Comparison of ENCODE assay signal across 10 cellular contexts in genomic region chr3:178967184-178967532, GRCh38.
A peak's percentile ranks its signal among the peaks of the same experiment; 100 is the strongest.
DNase-seq lines count a peak whose midpoint lies in the region; ATAC-seq and TF ChIP-seq lines count a peak whose summit lies in the region.
"Had no signal": no experiment of that assay in that cellular context is flagged by ENCODE, and none has a peak within 500 bp of the region (broad histone marks: within the 10 kb centered on the region; RNA-seq: fewer than 3 reads in every experiment).

No MANE protein-coding gene starts in this region.

- no TSS peak for BruUV-seq in OCI-LY7 (replicated peaks; lab: Mats Ljungman, UMichigan)

- no peak overlapping the region for H3K23ac ChIP-seq in mesenchymal stem cell (ENCODE audit: low read length in 2 of 2)

- H2AK5ac ChIP-seq in mesenchymal stem cell (ENCODE audit: low read length, severe bottlenecking): no peak overlapping the region

- POLR2A ChIA-PET in OCI-LY7 (lab: Charles Lee): interaction anchor here (0.7 to 1.9 kb wide), 9 partner anchors 10 to 426 kb away, joined by 3 to 5 read pairs (median 4); no protein-coding TSS in a partner anchor

- H4K91ac ChIP-seq in mesenchymal stem cell (ENCODE audit: low read length): no peak overlapping the region

- H3K18ac ChIP-seq in mesenchymal stem cell (ENCODE audit: low read depth in 1 of 2, low read length in 2 of 2): no peak overlapping the region

- H3K4ac ChIP-seq in mesenchymal stem cell (ENCODE audit: low read depth in 1 of 2, low read length in 2 of 2): no peak overlapping the region

- H3K9me2 ChIP-seq in OCI-LY7 (ENCODE audit: insufficient read depth, low read length): no peaks in the 10 kb centered on the region

- no peaks in the 10 kb centered on the region for H3K79me2 ChIP-seq in OCI-LY7 (ENCODE audit: insufficient read depth, low read depth, low read length)

- no peak overlapping the region for H2BK12ac ChIP-seq in mesenchymal stem cell (ENCODE audit: low read length in 2 of 2)

- H3K79me1 ChIP-seq in mesenchymal stem cell (replicated peaks; ENCODE audit: low read length, poor library complexity, severe bottlenecking): no peaks in the 10 kb centered on the region

- H3K4me2 ChIP-seq in OCI-LY7 (ENCODE audit: low read length) (peak overlapping the region; percentile 89), mesenchymal stem cell (ENCODE audit: low read length, poor library complexity, severe bottlenecking) (peak overlapping the region; percentile 37)

- H4K8ac ChIP-seq in mesenchymal stem cell (ENCODE audit: low read length): no peak overlapping the region

- H2BK120ac ChIP-seq in mesenchymal stem cell (ENCODE audit: low read depth, low read length): no peak overlapping the region

- CTCF ChIA-PET in OCI-LY7 (lab: Charles Lee; ENCODE audit: unreplicated experiment): interaction anchor here (0.6 kb wide), 1 partner anchor 572 kb away, joined by 3 read pairs; no protein-coding TSS in a partner anchor

- peak overlapping the region; percentile 63 for H3K9ac ChIP-seq in mesenchymal stem cell (ENCODE audit: low read length)

- WGBS in mesenchymal stem cell: 41% methylated on average over 1 of the region's 1 CpG

- intact Hi-C loops in OCI-LY7 (cut with micrococcal nuclease; ENCODE audit: unreplicated experiment): loop anchor here (5.0 kb wide), 2 partner anchors 105 to 450 kb away; partner anchors contain the start of gene ZMAT3

- H3K36me3 ChIP-seq in OCI-LY7 (ENCODE audit: insufficient read depth, low read length) (no peaks in the 10 kb centered on the region), mesenchymal stem cell (ENCODE audit: control insufficient read depth in 1 of 2, insufficient read depth in 2 of 2, low read depth in 1 of 2, low read length in 2 of 2) (no peaks in the 10 kb centered on the region)
- H3K36me3 ChIP-seq: SJSA1 had no signal

- H3K14ac ChIP-seq in mesenchymal stem cell (ENCODE audit: low read length in 2 of 2): no peak overlapping the region

- TF ChIP-seq CTCF in GM12865 (IDR thresholded peaks at IDR 0.05; ENCODE audit: insufficient read depth, low read depth, low read length, missing control alignments) (no peak), OCI-LY7 (conservative IDR thresholded peaks at IDR 0.05; ENCODE audit: low read length) (no peak)

- no peak overlapping the region for H2BK15ac ChIP-seq in mesenchymal stem cell (ENCODE audit: low read depth, poor library complexity, severe bottlenecking)

- H3K27me3 ChIP-seq in mesenchymal stem cell (ENCODE audit: control insufficient read depth in 1 of 2, insufficient read depth in 1 of 2, low read length in 2 of 2): no peaks in the 10 kb centered on the region
- H3K27me3 ChIP-seq: SJSA1 had no signal

- H3K4me3 ChIP-seq in GM12865 (ENCODE audit: low read depth, low read length): no peak overlapping the region
- H3K4me3 ChIP-seq in OCI-LY7 (ENCODE audit: low read depth, low read length, poor library complexity, severe bottlenecking): peak overlapping the region; percentile 62
- H3K4me3 ChIP-seq in mesenchymal stem cell (ENCODE audit: insufficient read depth in 1 of 2, low read depth in 1 of 2, low read length in 2 of 2): peak overlapping the region in 1 of 2 experiments; percentile 30
- H3K4me3 ChIP-seq: SJSA1 had no signal

- H3K9me3 ChIP-seq in OCI-LY7 (ENCODE audit: low read length): no peaks in the 10 kb centered on the region
- H3K9me3 ChIP-seq in mesenchymal stem cell (ENCODE audit: control insufficient read depth, low read length): no peaks in the 10 kb centered on the region
- H3K9me3 ChIP-seq: Caco-2, SJSA1 had no signal

- no peaks in the 10 kb centered on the region for H4K20me1 ChIP-seq in OCI-LY7 (ENCODE audit: insufficient read depth, low read length)

- H2BK5ac ChIP-seq in mesenchymal stem cell (ENCODE audit: low read depth, low read length, poor library complexity, severe bottlenecking): no peak overlapping the region

- DNase-seq in GM12865 (ENCODE audit: low read depth) (peak; percentile 42), OCI-LY7 (ENCODE audit: low spot score) (peak; percentile 75), mesenchymal stem cell (no peak), islet precursor cell (no peak), COLO829 (ENCODE audit: low spot score) (no peak), KG1 (lab: John Stamatoyannopoulos, UW) (no peak), AML-193 (lab: John Stamatoyannopoulos, UW) (no peak)
- DNase-seq: Caco-2 had no signal

- H3K4me1 ChIP-seq in OCI-LY7 (ENCODE audit: insufficient read depth, low read length, poor library complexity, severe bottlenecking): peaks cover 44% of the 10 kb centered on the region
- H3K4me1 ChIP-seq in mesenchymal stem cell (ENCODE audit: control insufficient read depth, insufficient read depth, low read depth, low read length): peaks cover 1% of the 10 kb centered on the region
- H3K4me1 ChIP-seq: Caco-2 had no signal

- H3K27ac ChIP-seq in OCI-LY7 (ENCODE audit: low read depth, low read length, poor library complexity, severe bottlenecking) (peak overlapping the region; percentile 90), mesenchymal stem cell (ENCODE audit: low read length, poor library complexity, severe bottlenecking) (peak overlapping the region; percentile 91)
- H3K27ac ChIP-seq: SJSA1 had no signal

- H2AFZ ChIP-seq in OCI-LY7 (ENCODE audit: low read length): peak overlapping the region; percentile 98
- no peak overlapping the region for H2AFZ ChIP-seq in mesenchymal stem cell (ENCODE audit: low read depth, low read length)

- ATAC-seq in GM21825 (IDR thresholded peaks at IDR 0.05; ENCODE audit: unreplicated experiment): peak; percentile 27

Comparison
In these comparisons a context has a peak if more than half of its experiments do, and no peak if none do; other contexts are left out.
1. DNase-seq: peak in GM12865 (single experiment) and OCI-LY7 (single experiment); none in mesenchymal stem cell (single experiment), islet precursor cell (single experiment), COLO829 (single experiment), KG1 (single experiment) and AML-193 (0 of 2).